Comparison of ENCODE assay signal across 1 cellular context in the genomic region with DNA sequence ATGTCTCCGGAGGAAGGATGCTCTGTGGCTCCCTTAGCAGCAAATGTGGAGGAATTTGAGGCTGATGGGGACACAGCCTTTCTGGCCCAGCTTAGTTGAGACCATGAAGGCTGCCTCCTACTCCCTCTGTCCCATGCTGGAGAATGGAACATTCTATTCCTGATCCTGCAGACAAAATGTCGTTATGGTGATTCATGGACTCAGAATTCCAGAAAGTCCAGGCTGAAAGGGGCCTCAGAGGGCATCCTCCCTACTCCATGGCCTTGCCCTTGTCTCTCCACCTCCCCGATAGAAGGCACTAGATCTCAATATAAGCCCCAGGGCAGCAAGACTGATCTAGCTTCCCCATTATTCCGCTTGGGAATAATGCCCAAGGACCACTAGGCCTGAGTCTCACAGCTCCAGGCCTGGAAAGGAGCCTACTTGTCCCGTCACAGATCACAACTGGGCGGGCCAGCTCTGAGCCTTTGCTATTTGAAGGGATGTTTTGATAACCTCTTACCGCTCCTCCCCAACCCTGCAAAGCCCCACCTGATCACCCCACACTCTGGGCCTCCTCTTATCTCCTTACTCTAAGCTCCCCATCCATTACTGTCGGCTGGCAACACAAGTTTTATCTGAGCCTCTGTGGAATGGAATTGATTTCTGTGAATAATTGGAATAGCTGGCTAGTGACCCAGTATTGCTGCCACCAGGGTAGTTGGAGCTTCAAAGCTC.
TF ChIP-seq lines count a peak whose summit lies in the region.

No MANE protein-coding gene starts in this region.

TF ChIP-seq in WTC11, 78 proteins besides CTCF, POLR2A, EP300 and RAD21 (continued from another document):
- TF ChIP-seq, protein P1, sequence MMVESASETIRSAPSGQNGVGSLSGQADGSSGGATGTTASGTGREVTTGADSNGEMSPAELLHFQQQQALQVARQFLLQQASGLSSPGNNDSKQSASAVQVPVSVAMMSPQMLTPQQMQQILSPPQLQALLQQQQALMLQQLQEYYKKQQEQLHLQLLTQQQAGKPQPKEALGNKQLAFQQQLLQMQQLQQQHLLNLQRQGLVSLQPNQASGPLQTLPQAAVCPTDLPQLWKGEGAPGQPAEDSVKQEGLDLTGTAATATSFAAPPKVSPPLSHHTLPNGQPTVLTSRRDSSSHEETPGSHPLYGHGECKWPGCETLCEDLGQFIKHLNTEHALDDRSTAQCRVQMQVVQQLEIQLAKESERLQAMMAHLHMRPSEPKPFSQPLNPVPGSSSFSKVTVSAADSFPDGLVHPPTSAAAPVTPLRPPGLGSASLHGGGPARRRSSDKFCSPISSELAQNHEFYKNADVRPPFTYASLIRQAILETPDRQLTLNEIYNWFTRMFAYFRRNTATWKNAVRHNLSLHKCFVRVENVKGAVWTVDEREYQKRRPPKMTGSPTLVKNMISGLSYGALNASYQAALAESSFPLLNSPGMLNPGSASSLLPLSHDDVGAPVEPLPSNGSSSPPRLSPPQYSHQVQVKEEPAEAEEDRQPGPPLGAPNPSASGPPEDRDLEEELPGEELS (CRISPR knock-in tag; IDR thresholded peaks at IDR 0.05) = no peak
- TF ChIP-seq EMX1 (CRISPR knock-in tag; IDR thresholded peaks at IDR 0.05) (no peak), NR2C2 (CRISPR knock-in tag; IDR thresholded peaks at IDR 0.05) (no peak), NR3C1 (CRISPR knock-in tag; conservative IDR thresholded peaks at IDR 0.05; ENCODE audit: low read depth) (no peak), SMAD4 (CRISPR knock-in tag; IDR thresholded peaks at IDR 0.05) (no peak), MXD4 (CRISPR knock-in tag; IDR thresholded peaks at IDR 0.05; ENCODE audit: borderline replicate concordance) (no peak), CREM (CRISPR knock-in tag; IDR thresholded peaks at IDR 0.05) (no peak), ZNF671 (CRISPR knock-in tag; IDR thresholded peaks at IDR 0.05) (no peak), GABPB1 (CRISPR knock-in tag; IDR thresholded peaks at IDR 0.05) (no peak), SP1 (CRISPR knock-in tag; conservative IDR thresholded peaks at IDR 0.05) (no peak)
- TF ChIP-seq, protein P2, sequence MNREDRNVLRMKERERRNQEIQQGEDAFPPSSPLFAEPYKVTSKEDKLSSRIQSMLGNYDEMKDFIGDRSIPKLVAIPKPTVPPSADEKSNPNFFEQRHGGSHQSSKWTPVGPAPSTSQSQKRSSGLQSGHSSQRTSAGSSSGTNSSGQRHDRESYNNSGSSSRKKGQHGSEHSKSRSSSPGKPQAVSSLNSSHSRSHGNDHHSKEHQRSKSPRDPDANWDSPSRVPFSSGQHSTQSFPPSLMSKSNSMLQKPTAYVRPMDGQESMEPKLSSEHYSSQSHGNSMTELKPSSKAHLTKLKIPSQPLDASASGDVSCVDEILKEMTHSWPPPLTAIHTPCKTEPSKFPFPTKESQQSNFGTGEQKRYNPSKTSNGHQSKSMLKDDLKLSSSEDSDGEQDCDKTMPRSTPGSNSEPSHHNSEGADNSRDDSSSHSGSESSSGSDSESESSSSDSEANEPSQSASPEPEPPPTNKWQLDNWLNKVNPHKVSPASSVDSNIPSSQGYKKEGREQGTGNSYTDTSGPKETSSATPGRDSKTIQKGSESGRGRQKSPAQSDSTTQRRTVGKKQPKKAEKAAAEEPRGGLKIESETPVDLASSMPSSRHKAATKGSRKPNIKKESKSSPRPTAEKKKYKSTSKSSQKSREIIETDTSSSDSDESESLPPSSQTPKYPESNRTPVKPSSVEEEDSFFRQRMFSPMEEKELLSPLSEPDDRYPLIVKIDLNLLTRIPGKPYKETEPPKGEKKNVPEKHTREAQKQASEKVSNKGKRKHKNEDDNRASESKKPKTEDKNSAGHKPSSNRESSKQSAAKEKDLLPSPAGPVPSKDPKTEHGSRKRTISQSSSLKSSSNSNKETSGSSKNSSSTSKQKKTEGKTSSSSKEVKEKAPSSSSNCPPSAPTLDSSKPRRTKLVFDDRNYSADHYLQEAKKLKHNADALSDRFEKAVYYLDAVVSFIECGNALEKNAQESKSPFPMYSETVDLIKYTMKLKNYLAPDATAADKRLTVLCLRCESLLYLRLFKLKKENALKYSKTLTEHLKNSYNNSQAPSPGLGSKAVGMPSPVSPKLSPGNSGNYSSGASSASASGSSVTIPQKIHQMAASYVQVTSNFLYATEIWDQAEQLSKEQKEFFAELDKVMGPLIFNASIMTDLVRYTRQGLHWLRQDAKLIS (CRISPR knock-in tag; IDR thresholded peaks at IDR 0.05; ENCODE audit: borderline replicate concordance) = no peak
- TF ChIP-seq, protein P3, sequence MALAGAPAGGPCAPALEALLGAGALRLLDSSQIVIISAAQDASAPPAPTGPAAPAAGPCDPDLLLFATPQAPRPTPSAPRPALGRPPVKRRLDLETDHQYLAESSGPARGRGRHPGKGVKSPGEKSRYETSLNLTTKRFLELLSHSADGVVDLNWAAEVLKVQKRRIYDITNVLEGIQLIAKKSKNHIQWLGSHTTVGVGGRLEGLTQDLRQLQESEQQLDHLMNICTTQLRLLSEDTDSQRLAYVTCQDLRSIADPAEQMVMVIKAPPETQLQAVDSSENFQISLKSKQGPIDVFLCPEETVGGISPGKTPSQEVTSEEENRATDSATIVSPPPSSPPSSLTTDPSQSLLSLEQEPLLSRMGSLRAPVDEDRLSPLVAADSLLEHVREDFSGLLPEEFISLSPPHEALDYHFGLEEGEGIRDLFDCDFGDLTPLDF (CRISPR knock-in tag; IDR thresholded peaks at IDR 0.05) = no peak
- TF ChIP-seq, protein P4, sequence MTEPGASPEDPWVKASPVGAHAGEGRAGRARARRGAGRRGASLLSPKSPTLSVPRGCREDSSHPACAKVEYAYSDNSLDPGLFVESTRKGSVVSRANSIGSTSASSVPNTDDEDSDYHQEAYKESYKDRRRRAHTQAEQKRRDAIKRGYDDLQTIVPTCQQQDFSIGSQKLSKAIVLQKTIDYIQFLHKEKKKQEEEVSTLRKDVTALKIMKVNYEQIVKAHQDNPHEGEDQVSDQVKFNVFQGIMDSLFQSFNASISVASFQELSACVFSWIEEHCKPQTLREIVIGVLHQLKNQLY (CRISPR knock-in tag; IDR thresholded peaks at IDR 0.05) = no peak
- TF ChIP-seq, protein P5, sequence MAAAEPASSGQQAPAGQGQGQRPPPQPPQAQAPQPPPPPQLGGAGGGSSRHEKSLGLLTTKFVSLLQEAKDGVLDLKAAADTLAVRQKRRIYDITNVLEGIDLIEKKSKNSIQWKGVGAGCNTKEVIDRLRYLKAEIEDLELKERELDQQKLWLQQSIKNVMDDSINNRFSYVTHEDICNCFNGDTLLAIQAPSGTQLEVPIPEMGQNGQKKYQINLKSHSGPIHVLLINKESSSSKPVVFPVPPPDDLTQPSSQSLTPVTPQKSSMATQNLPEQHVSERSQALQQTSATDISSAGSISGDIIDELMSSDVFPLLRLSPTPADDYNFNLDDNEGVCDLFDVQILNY (CRISPR knock-in tag; IDR thresholded peaks at IDR 0.05) = no peak
- TF ChIP-seq, protein P6, sequence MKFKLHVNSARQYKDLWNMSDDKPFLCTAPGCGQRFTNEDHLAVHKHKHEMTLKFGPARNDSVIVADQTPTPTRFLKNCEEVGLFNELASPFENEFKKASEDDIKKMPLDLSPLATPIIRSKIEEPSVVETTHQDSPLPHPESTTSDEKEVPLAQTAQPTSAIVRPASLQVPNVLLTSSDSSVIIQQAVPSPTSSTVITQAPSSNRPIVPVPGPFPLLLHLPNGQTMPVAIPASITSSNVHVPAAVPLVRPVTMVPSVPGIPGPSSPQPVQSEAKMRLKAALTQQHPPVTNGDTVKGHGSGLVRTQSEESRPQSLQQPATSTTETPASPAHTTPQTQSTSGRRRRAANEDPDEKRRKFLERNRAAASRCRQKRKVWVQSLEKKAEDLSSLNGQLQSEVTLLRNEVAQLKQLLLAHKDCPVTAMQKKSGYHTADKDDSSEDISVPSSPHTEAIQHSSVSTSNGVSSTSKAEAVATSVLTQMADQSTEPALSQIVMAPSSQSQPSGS (CRISPR knock-in tag; IDR thresholded peaks at IDR 0.05; ENCODE audit: borderline replicate concordance, low read depth) = no peak
- TF ChIP-seq, protein P7, sequence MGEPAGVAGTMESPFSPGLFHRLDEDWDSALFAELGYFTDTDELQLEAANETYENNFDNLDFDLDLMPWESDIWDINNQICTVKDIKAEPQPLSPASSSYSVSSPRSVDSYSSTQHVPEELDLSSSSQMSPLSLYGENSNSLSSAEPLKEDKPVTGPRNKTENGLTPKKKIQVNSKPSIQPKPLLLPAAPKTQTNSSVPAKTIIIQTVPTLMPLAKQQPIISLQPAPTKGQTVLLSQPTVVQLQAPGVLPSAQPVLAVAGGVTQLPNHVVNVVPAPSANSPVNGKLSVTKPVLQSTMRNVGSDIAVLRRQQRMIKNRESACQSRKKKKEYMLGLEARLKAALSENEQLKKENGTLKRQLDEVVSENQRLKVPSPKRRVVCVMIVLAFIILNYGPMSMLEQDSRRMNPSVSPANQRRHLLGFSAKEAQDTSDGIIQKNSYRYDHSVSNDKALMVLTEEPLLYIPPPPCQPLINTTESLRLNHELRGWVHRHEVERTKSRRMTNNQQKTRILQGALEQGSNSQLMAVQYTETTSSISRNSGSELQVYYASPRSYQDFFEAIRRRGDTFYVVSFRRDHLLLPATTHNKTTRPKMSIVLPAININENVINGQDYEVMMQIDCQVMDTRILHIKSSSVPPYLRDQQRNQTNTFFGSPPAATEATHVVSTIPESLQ (CRISPR knock-in tag; IDR thresholded peaks at IDR 0.05) = no peak
